In genomic region chr17:9728564-9728963, GRCh38 we compare ENCODE assay signal across 17 cellular contexts.
DNase-seq lines count a peak whose midpoint lies in the region; ATAC-seq and TF ChIP-seq lines count a peak whose summit lies in the region.
"Had no signal": no experiment of that assay in that cellular context is flagged by ENCODE, and none has a peak within 500 bp of the region (broad histone marks: within the 10 kb centered on the region; RNA-seq: fewer than 3 reads in every experiment).

No MANE protein-coding gene starts in this region.

- 63% methylated on average over 12 of the region's 12 CpGs for WGBS in right cardiac atrium
- 83% methylated on average over 12 of the region's 12 CpGs for WGBS in hepatocyte (ENCODE audit: low lambda C conversion rate, missing lambda C conversion rate)

- no peak overlapping the region for H3K27ac Mint-ChIP-seq in nephron progenitor cell
- no peak overlapping the region for H3K27ac Mint-ChIP-seq in stimulated activated memory B cell treated with anti-CD40 and anti-IgM and Interleukin-4, amounts not matched to agents 10 μg/mL and 1 μg/mL and 100 μg/mL, for 72 hours
- H3K27ac Mint-ChIP-seq: CD4-positive, alpha-beta T cell; GM23338; HFFc6; IgD-negative memory B cell had no signal

- no peak overlapping the region for H3K4me3 ChIP-seq in right cardiac atrium (ENCODE audit: low read length)
- no peak overlapping the region for H3K4me3 ChIP-seq in Panc1 (ENCODE audit: low read depth in 2 of 2, low read length in 2 of 2)
- H3K4me3 ChIP-seq in hepatocyte: no peak overlapping the region
- H3K4me3 ChIP-seq: GM23338 had no signal

- in situ Hi-C loops in Panc1 (cut with HindIII; ENCODE audit: low pct_unique_long_range_greater_than_20kb, low sequenced_read_pairs): no loop called here

- DNase-seq in right cardiac atrium (peak in 1 of 3 donors; percentile 43), left ventricle myocardium superior (no peak), Panc1 (ENCODE audit: low read depth, low spot score) (no peak), nephron progenitor cell (peak; percentile 17), hepatocyte (ENCODE audit: low spot score) (no peak)
- DNase-seq in activated T-cell treated with anti-CD3 and anti-CD28 coated beads, Interleukin-2, amount 50 U/mL, for 48 hours: no peak
- DNase-seq: BE2C; CD4-positive, alpha-beta T cell; DMS153; DMS79; GDM1 had no signal

- H3K79me2 ChIP-seq in hepatocyte: no peaks in the 10 kb centered on the region

- BruUV-seq in Panc1 (replicated peaks; lab: Mats Ljungman, UMichigan): no TSS peak

- H3K4me2 ChIP-seq in hepatocyte: no peak overlapping the region
- H3K4me2 ChIP-seq: GM23338 had no signal

- no peaks in the 10 kb centered on the region for H3K27me3 ChIP-seq in right cardiac atrium (ENCODE audit: control insufficient read depth, insufficient read depth)
- no peaks in the 10 kb centered on the region for H3K27me3 ChIP-seq in Panc1 (ENCODE audit: control insufficient read depth, insufficient read depth, low read length)
- H3K27me3 ChIP-seq in hepatocyte: no peaks in the 10 kb centered on the region
- H3K27me3 ChIP-seq: BE2C had no signal

- CTCF ChIA-PET in Panc1 (lab: Charles Lee): interaction anchor here (0.7 kb wide), 3 partner anchors 17 to 856 kb away, joined by 3 to 6 read pairs (median 4); no protein-coding TSS in a partner anchor

- TF ChIP-seq CTCF in Panc1 (IDR thresholded peaks at IDR 0.05) (no peak), nephron progenitor cell (IDR thresholded peaks at IDR 0.05) (no peak), hepatocyte (IDR thresholded peaks at IDR 0.05; ENCODE audit: poor library complexity) (no peak)

- no peak overlapping the region for H3K4me3 Mint-ChIP-seq in nephron progenitor cell
- H3K4me3 Mint-ChIP-seq in stimulated activated memory B cell treated with anti-CD40 and anti-IgM and Interleukin-4, amounts not matched to agents 10 μg/mL and 1 μg/mL and 100 μg/mL, for 72 hours: no peak overlapping the region
- H3K4me3 Mint-ChIP-seq: CD4-positive, alpha-beta T cell; GM23338; HFFc6; IgD-negative memory B cell had no signal

- H3K4me1 ChIP-seq in right cardiac atrium (ENCODE audit: control insufficient read depth, insufficient read depth, low read length) (no peaks in the 10 kb centered on the region), Panc1 (ENCODE audit: control insufficient read depth, insufficient read depth, low read length) (no peaks in the 10 kb centered on the region), hepatocyte (ENCODE audit: insufficient read depth) (no peaks in the 10 kb centered on the region)
- H3K4me1 ChIP-seq: BE2C, Caco-2 had no signal

- H3K9me2 ChIP-seq in hepatocyte (replicated peaks; ENCODE audit: insufficient read depth): no peaks in the 10 kb centered on the region

- ATAC-seq in right cardiac atrium (peak; percentile 30 to 45), left ventricle myocardium superior (no peak), Panc1 (0 out of 2 replicates have a peak, but pooled peaks have one; percentile 26)
- no peak for ATAC-seq in stimulated activated memory B cell treated with anti-CD40 and anti-IgM and Interleukin-4, amounts not matched to agents 10 μg/mL and 1 μg/mL and 100 μg/mL, for 72 hours

- POLR2A ChIA-PET in Panc1 (lab: Charles Lee): no interaction called here

- H3K9me3 Mint-ChIP-seq in nephron progenitor cell: peaks cover 18% of the 10 kb centered on the region
- H3K9me3 Mint-ChIP-seq in stimulated activated memory B cell treated with anti-CD40 and anti-IgM and Interleukin-4, amounts not matched to agents 10 μg/mL and 1 μg/mL and 100 μg/mL, for 72 hours: peaks cover 3% of the 10 kb centered on the region
- H3K9me3 Mint-ChIP-seq: CD4-positive, alpha-beta T cell; HFFc6 had no signal

- no peaks in the 10 kb centered on the region for H3K36me3 Mint-ChIP-seq in nephron progenitor cell (ENCODE audit: low read depth)
- H3K36me3 Mint-ChIP-seq in stimulated activated memory B cell treated with anti-CD40 and anti-IgM and Interleukin-4, amounts not matched to agents 10 μg/mL and 1 μg/mL and 100 μg/mL, for 72 hours: no peaks in the 10 kb centered on the region

- H3K4me1 Mint-ChIP-seq in nephron progenitor cell: peaks cover 30% of the 10 kb centered on the region
- H3K4me1 Mint-ChIP-seq in stimulated activated memory B cell treated with anti-CD40 and anti-IgM and Interleukin-4, amounts not matched to agents 10 μg/mL and 1 μg/mL and 100 μg/mL, for 72 hours: no peaks in the 10 kb centered on the region
- H3K4me1 Mint-ChIP-seq: IgD-negative memory B cell had no signal

- H3K9me3 ChIP-seq in right cardiac atrium (ENCODE audit: control insufficient read depth, low read length): no peaks in the 10 kb centered on the region
- H3K9me3 ChIP-seq in Panc1 (ENCODE audit: control insufficient read depth, insufficient read depth, low read depth, low read length): no peaks in the 10 kb centered on the region
- no peaks in the 10 kb centered on the region for H3K9me3 ChIP-seq in hepatocyte (ENCODE audit: low read depth)
- H3K9me3 ChIP-seq: BE2C, Caco-2 had no signal

- intact Hi-C loops in right cardiac atrium (cut with DNase I) (loop anchor here in 1 of 4 donors (5.0 to 10.0 kb wide), 2 partner anchors 39 to 166 kb away; no protein-coding TSS in a partner anchor), left ventricle myocardium superior (cut with micrococcal nuclease) (loop anchor here (5.0 kb wide), 1 partner anchor 164 kb away; no protein-coding TSS in a partner anchor), Panc1 (cut with micrococcal nuclease; ENCODE audit: unreplicated experiment) (loop anchor here (2.0 kb wide), 1 partner anchor 40 kb away; no protein-coding TSS in a partner anchor)

- no peaks in the 10 kb centered on the region for H4K20me1 ChIP-seq in hepatocyte (ENCODE audit: insufficient read depth, poor library complexity, severe bottlenecking)

- H2AFZ ChIP-seq in hepatocyte: no peak overlapping the region
- H2AFZ ChIP-seq: GM23338 had no signal

- peaks cover 8% of the 10 kb centered on the region for H3K27me3 Mint-ChIP-seq in nephron progenitor cell (ENCODE audit: low read depth, poor library complexity)
- peaks cover 34% of the 10 kb centered on the region for H3K27me3 Mint-ChIP-seq in stimulated activated memory B cell treated with anti-CD40 and anti-IgM and Interleukin-4, amounts not matched to agents 10 μg/mL and 1 μg/mL and 100 μg/mL, for 72 hours

- no peaks in the 10 kb centered on the region for H3K36me3 ChIP-seq in Panc1 (ENCODE audit: control insufficient read depth, insufficient read depth, low read length)
- no peaks in the 10 kb centered on the region for H3K36me3 ChIP-seq in hepatocyte (replicated peaks; ENCODE audit: insufficient read depth, low read depth)
- H3K36me3 ChIP-seq: BE2C had no signal

- H3K27ac ChIP-seq in right cardiac atrium (ENCODE audit: low read length): no peak overlapping the region
- no peak overlapping the region for H3K27ac ChIP-seq in Panc1 (ENCODE audit: low read length)
- no peak overlapping the region for H3K27ac ChIP-seq in hepatocyte
- H3K27ac ChIP-seq: C4-2B had no signal

Comparison
In these comparisons a context has a peak if more than half of its experiments do, and no peak if none do; other contexts are left out.
1. ATAC-seq: peak in right cardiac atrium (2 of 2) and Panc1 (single experiment); none in left ventricle myocardium superior (single experiment) and stimulated activated memory B cell treated with anti-CD40 and anti-IgM and Interleukin-4, amounts not matched to agents 10 μg/mL and 1 μg/mL and 100 μg/mL, for 72 hours (single experiment).